In the genomic region with DNA sequence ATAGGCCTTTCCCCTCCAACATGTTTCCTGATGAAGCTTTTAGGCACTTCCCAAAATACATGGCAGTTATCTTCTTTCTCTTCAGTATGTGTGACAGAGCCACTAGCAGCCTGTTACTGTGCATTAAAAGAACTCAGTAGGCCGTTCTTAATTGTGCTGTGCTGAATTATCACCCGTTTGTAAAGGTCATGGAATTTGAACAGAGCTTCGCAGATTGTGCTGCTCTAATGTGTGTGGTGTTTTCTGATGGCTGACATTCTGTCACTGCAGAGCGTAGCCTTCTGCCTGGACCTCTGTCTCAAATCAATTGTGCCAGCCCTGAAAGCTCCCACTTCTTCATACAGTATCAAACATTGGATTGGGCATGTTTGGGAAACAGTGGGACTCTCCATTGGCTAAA, we compare ENCODE assay signal across 21 cellular contexts.
DNase-seq lines count a peak whose midpoint lies in the region; ATAC-seq and TF ChIP-seq lines count a peak whose summit lies in the region.
"Had no signal": no experiment of that assay in that cellular context is flagged by ENCODE, and none has a peak within 500 bp of the region (broad histone marks: within the 10 kb centered on the region; RNA-seq: fewer than 3 reads in every experiment).

No MANE protein-coding gene starts in this region.

- H3K36me3 ChIP-seq in left ventricle myocardium inferior (peaks cover 8% of the 10 kb centered on the region), ovary (no peaks in the 10 kb centered on the region)
- H3K36me3 ChIP-seq: HAP-1 had no signal

- 94 to 95% (median 95%) methylated on average over 4 of the region's 4 CpGs for WGBS in ovary, 3 donors

- H3K36me3 Mint-ChIP-seq in endothelial cell (ENCODE audit: low read depth, unreplicated experiment): peaks cover 21% of the 10 kb centered on the region
- peaks cover 68% of the 10 kb centered on the region for H3K36me3 Mint-ChIP-seq in nephron progenitor cell (ENCODE audit: low read depth)

- intact Hi-C loops in Right ventricle myocardium superior (cut with DNase I) (no loop called here), left cardiac atrium (cut with DNase I) (no loop called here), left ventricle myocardium inferior (cut with micrococcal nuclease) (no loop called here), ovary (cut with DNase I) (no loop called here)

- ATAC-seq in Right ventricle myocardium superior (ENCODE audit: poor library complexity) (peak; percentile 55), left cardiac atrium (no peak)
- ATAC-seq: A549 had no signal

- peaks cover 1% of the 10 kb centered on the region for H3K27me3 Mint-ChIP-seq in endothelial cell (ENCODE audit: unreplicated experiment)
- no peaks in the 10 kb centered on the region for H3K27me3 Mint-ChIP-seq in nephron progenitor cell (ENCODE audit: low read depth, poor library complexity)
- H3K27me3 Mint-ChIP-seq: CD4-positive, alpha-beta memory T cell had no signal

- peak overlapping the region; percentile 15 for H3K4me3 Mint-ChIP-seq in endothelial cell (ENCODE audit: unreplicated experiment)
- no peak overlapping the region for H3K4me3 Mint-ChIP-seq in nephron progenitor cell
- H3K4me3 Mint-ChIP-seq: CD4-positive, alpha-beta memory T cell; HFFc6 had no signal

- H3K27ac Mint-ChIP-seq in endothelial cell (ENCODE audit: unreplicated experiment) (no peak overlapping the region), nephron progenitor cell (peak overlapping the region; percentile 88)
- H3K27ac Mint-ChIP-seq: CD4-positive, alpha-beta memory T cell; HFFc6 had no signal

- peak overlapping the region; percentile 28 for H3K27ac ChIP-seq in left ventricle myocardium inferior (replicated peaks)
- H3K27ac ChIP-seq in ovary: no peak overlapping the region
- H3K27ac ChIP-seq: A549 had no signal

- DNase-seq in Right ventricle myocardium superior (no peak), left cardiac atrium (no peak), endothelial cell (ENCODE audit: low spot score) (no peak), left ventricle myocardium inferior (no peak), nephron progenitor cell (no peak), ovary (no peak), NCI-H2081 (lab: John Stamatoyannopoulos, UW) (no peak), occipital lobe (lab: John Stamatoyannopoulos, UW) (no peak)
- DNase-seq: 8988T; ACHN; C1 segment of cervical spinal cord; Calu3; CD4-positive, alpha-beta memory T cell; COR-L47; DMS53; DMS79 treated with DMSO at 0.1 percent for 48 hours; GF-D8; GOT3; HFFc6 had no signal

- H3K9me3 Mint-ChIP-seq in endothelial cell (ENCODE audit: unreplicated experiment) (no peaks in the 10 kb centered on the region), nephron progenitor cell (peaks cover 25% of the 10 kb centered on the region)
- H3K9me3 Mint-ChIP-seq: HFFc6 had no signal

- TF ChIP-seq EP300 in ovary (IDR thresholded peaks at IDR 0.05): no peak

- peaks cover 11% of the 10 kb centered on the region for H3K9me3 ChIP-seq in left ventricle myocardium inferior (replicated peaks)
- H3K9me3 ChIP-seq in ovary: no peaks in the 10 kb centered on the region
- H3K9me3 ChIP-seq: A549, HAP-1 had no signal

- peaks cover 35% of the 10 kb centered on the region for H3K4me1 Mint-ChIP-seq in endothelial cell (ENCODE audit: unreplicated experiment)
- peaks cover 25% of the 10 kb centered on the region for H3K4me1 Mint-ChIP-seq in nephron progenitor cell

- H3K4me1 ChIP-seq in left ventricle myocardium inferior: peaks cover 42% of the 10 kb centered on the region
- no peaks in the 10 kb centered on the region for H3K4me1 ChIP-seq in ovary (ENCODE audit: insufficient read depth)
- H3K4me1 ChIP-seq: A549, HAP-1 had no signal

- no peak overlapping the region for H3K4me3 ChIP-seq in left ventricle myocardium inferior
- no peak overlapping the region for H3K4me3 ChIP-seq in ovary
- H3K4me3 ChIP-seq: A549, HAP-1 had no signal

- no peak for TF ChIP-seq POLR2A in ovary (IDR thresholded peaks at IDR 0.05)

- H3K27me3 ChIP-seq in left ventricle myocardium inferior (ENCODE audit: low read depth) (no peaks in the 10 kb centered on the region), ovary (no peaks in the 10 kb centered on the region)

- TF ChIP-seq CTCF in endothelial cell (IDR thresholded peaks at IDR 0.05; ENCODE audit: unreplicated experiment) (no peak), left ventricle myocardium inferior (IDR thresholded peaks at IDR 0.05; ENCODE audit: borderline replicate concordance) (no peak), nephron progenitor cell (IDR thresholded peaks at IDR 0.05) (no peak), ovary (IDR thresholded peaks at IDR 0.05) (no peak)
